ENCODE assay signal across 25 cellular contexts in the genomic region with DNA sequence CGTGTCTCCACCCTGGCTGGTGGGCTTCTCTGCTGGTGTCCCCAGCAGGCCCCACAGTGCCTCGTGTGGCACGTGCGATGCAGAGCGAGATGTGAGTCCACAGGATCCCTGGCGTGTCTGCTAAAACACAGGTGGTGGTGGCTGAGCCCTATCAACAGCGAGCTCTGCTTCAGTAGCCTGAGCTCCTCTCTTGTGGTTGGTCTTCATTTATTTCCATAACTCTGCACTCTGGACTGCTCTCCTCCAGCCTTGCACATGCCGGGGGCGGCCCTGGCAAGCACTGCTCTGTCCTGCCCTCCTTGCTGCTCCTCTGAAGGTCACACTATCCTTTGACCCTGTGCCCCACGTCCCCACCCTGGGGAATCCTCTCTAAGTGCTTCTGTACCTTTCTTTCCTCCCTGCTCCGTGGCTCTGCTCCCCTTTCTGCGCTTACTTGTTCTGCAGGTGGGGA. TPM values are rescaled to one million over a fixed set of nuclear protein-coding genes. Genes with fewer than 3 reads are reported as not detected.
DNase-seq lines count a peak whose midpoint lies in the region; ATAC-seq and TF ChIP-seq lines count a peak whose summit lies in the region.
"Had no signal": no experiment of that assay in that cellular context is flagged by ENCODE, and none has a peak within 500 bp of the region (broad histone marks: within the 10 kb centered on the region; RNA-seq: fewer than 3 reads in every experiment).

No MANE protein-coding gene starts in this region.

- no peak overlapping the region for H3K4me3 ChIP-seq in lung
- H3K4me3 ChIP-seq: body of pancreas, coronary artery, hepatocyte, ovary, Peyer's patch, upper lobe of right lung had no signal

- 63 to 72% methylated on average over 12 of the region's 12 CpGs for WGBS in lung, 2 donors

- no peak for TF ChIP-seq CTCF in lung (IDR thresholded peaks at IDR 0.05; ENCODE audit: control extremely low read depth, extremely low read depth)

- H3K27me3 ChIP-seq in lung (ENCODE audit: control insufficient read depth, insufficient read depth), result no peaks in the 10 kb centered on the region
- H3K27me3 ChIP-seq: body of pancreas, hepatocyte, ovary, Peyer's patch had no signal

- DNase-seq in DMS153 (lab: John Stamatoyannopoulos, UW), result peak; percentile 60
- no peak for DNase-seq in DMS153 treated with DMSO at 0.1 percent for 48 hours (lab: John Stamatoyannopoulos, UW; ENCODE audit: unreplicated experiment)
- peak; percentile 44 for DNase-seq in COLO668 (lab: John Stamatoyannopoulos, UW; ENCODE audit: unreplicated experiment)
- peak; percentile 63 to 69 for DNase-seq in SHP77 (lab: John Stamatoyannopoulos, UW)
- DNase-seq in lung (ENCODE audit: low spot score), result peak; percentile 25
- DNase-seq in putamen (ENCODE audit: low spot score), result no peak
- no peak for DNase-seq in HK-2 (ENCODE audit: unreplicated experiment)
- DNase-seq: 8988T; activated naive CD8-positive, alpha-beta T cell treated with anti-CD3 and anti-CD28 coated beads, Interleukin-2, amount 10 ng/mL, durations not matched to agents 7 days and 5 days; body of pancreas; C1 segment of cervical spinal cord; DMS79 treated with DMSO at 0.1 percent for 48 hours; MM.1S; naive thymus-derived CD4-positive, alpha-beta T cell; NCI-H774; ovary; Peyer's patch; stimulated activated CD4-positive, alpha-beta T cell treated with anti-CD3 and anti-CD28 coated beads, Interleukin-1b, Interleukin-23, amount 100 ng/mL, for 48 hours; T-helper 9 cell; upper lobe of right lung had no signal

- H3K36me3 ChIP-seq in lung (ENCODE audit: control insufficient read depth in 2 of 2, insufficient read depth in 2 of 2, low read length in 2 of 2), result no peaks in the 10 kb centered on the region
- H3K36me3 ChIP-seq: ovary, Peyer's patch, upper lobe of right lung had no signal

- ATAC-seq in lung (ENCODE audit: insufficient read depth, low FRiP score) (no peak), GM18517 (IDR thresholded peaks at IDR 0.05; ENCODE audit: unreplicated experiment) (no peak)
- ATAC-seq: activated CD4-positive, CD25-positive, alpha-beta regulatory T cell treated with anti-CD3 and anti-CD28 coated beads, Interleukin-2, amount 50 U/mL, for 24 hours; body of pancreas; naive thymus-derived CD4-positive, alpha-beta T cell had no signal

- H3K27ac ChIP-seq in lung (ENCODE audit: low read depth in 1 of 2, low read length in 1 of 2), result no peak overlapping the region
- H3K27ac ChIP-seq: body of pancreas, coronary artery, hepatocyte, HL-60, ovary, Peyer's patch, upper lobe of right lung had no signal

- H3K9me3 ChIP-seq in lung (ENCODE audit: control insufficient read depth in 2 of 2, insufficient read depth in 1 of 2, low read length in 1 of 2), result peaks cover 0 to 7% of the 10 kb centered on the region in 2 donors
- H3K9me3 ChIP-seq: body of pancreas, ovary, Peyer's patch, upper lobe of right lung had no signal

- no peaks in the 10 kb centered on the region for H3K4me1 ChIP-seq in lung (ENCODE audit: control insufficient read depth in 2 of 2, insufficient read depth in 2 of 2, low read length in 2 of 2)
- H3K4me1 ChIP-seq: body of pancreas, Peyer's patch, upper lobe of right lung had no signal

RNA-seq across cellular contexts. Expression of a gene that starts 59.2 kb away (rescaled TPM):
- 10 to 100 TPM; 43.8 to 52.7 TPM for total RNA-seq in lung
- polyA plus RNA-seq in lung, result 10 to 100 TPM; 36.6 to 44.3 TPM

RNA-seq across cellular contexts. Expression of a gene that starts 59.6 kb away (rescaled TPM):
- total RNA-seq in lung, result 10 to 100 TPM in 1 of 2 donors, 1 to 10 TPM in 1; 5.5 to 14.4 TPM
- 1 to 10 TPM; 2.6 to 9.2 TPM for polyA plus RNA-seq in lung

Comparison
In these comparisons a context has a peak if more than half of its experiments do, and no peak if none do; other contexts are left out.
1. DNase-seq: peak in DMS153 (single experiment), COLO668 (single experiment), SHP77 (2 of 2) and lung (single experiment); none in DMS153 treated with DMSO at 0.1 percent for 48 hours (single experiment), putamen (single experiment) and HK-2 (single experiment).